In genomic region chr19:52492201-52492960, GRCh38 we compare ENCODE assay signal across 2 cellular contexts.
TF ChIP-seq lines count a peak whose summit lies in the region.

No MANE protein-coding gene starts in this region.

TF ChIP-seq in GM23338, 12 proteins besides CTCF, POLR2A, EP300 and RAD21:
- peak; percentile 60 for TF ChIP-seq POLR2AphosphoS5 (IDR thresholded peaks at IDR 0.05; ENCODE audit: low read depth)
- no peak for TF ChIP-seq EZH2phosphoT487 (IDR thresholded peaks at IDR 0.05; ENCODE audit: unreplicated experiment)

TF ChIP-seq in H1, 55 proteins besides CTCF, POLR2A, EP300 and RAD21:
- TF ChIP-seq USF2 (IDR thresholded peaks at IDR 0.05; ENCODE audit: low read length) (no peak), RXRA (IDR thresholded peaks at IDR 0.05; ENCODE audit: insufficient read depth, low read depth, low read length) (no peak), KDM5A (IDR thresholded peaks at IDR 0.05; ENCODE audit: low read length) (no peak), TAF1 (IDR thresholded peaks at IDR 0.05; ENCODE audit: low read depth, low read length) (peak; percentile 43; the same call in 1 of the 2 replicates), HDAC2 (IDR thresholded peaks at IDR 0.05; ENCODE audit: borderline replicate concordance in 1 of 2, low read depth in 2 of 2, low read length in 2 of 2) (no peak), SP2 (IDR thresholded peaks at IDR 0.05; ENCODE audit: low read length) (no peak), ASH2L (IDR thresholded peaks at IDR 0.05; ENCODE audit: low read length) (no peak), BRCA1 (IDR thresholded peaks at IDR 0.05; ENCODE audit: low read depth, low read length) (no peak), TEAD4 (IDR thresholded peaks at IDR 0.05; ENCODE audit: low read depth, low read length) (no peak), NRF1 (IDR thresholded peaks at IDR 0.05; ENCODE audit: low read depth, low read length) (peak; percentile 19; the same call in 1 of the 2 replicates), CREB1 (IDR thresholded peaks at IDR 0.05) (no peak), SIRT6 (IDR thresholded peaks at IDR 0.05; ENCODE audit: low read length) (no peak), NANOG (IDR thresholded peaks at IDR 0.05; ENCODE audit: insufficient read depth, low read depth, low read length, poor library complexity, severe bottlenecking) (no peak), MAX (IDR thresholded peaks at IDR 0.05) (peak; percentile 80), CBX8 (IDR thresholded peaks at IDR 0.05; ENCODE audit: borderline replicate concordance, low read depth, low read length) (no peak), ZNF274 (IDR thresholded peaks at IDR 0.05; ENCODE audit: borderline replicate concordance, extremely low read depth, low read length) (no peak), SIN3A (conservative IDR thresholded peaks at IDR 0.05 in 1 of 2, IDR thresholded peaks at IDR 0.05 in 1 of 2; ENCODE audit: low read depth in 1 of 2, low read length in 2 of 2) (no peak; a peak in 1 of 4 replicates), RFX5 (IDR thresholded peaks at IDR 0.05; ENCODE audit: borderline replicate concordance, low read depth, low read length) (no peak), KDM1A (IDR thresholded peaks at IDR 0.05; ENCODE audit: borderline replicate concordance, low read length) (no peak)
- TF ChIP-seq, protein P1, sequence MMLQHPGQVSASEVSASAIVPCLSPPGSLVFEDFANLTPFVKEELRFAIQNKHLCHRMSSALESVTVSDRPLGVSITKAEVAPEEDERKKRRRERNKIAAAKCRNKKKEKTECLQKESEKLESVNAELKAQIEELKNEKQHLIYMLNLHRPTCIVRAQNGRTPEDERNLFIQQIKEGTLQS (IDR thresholded peaks at IDR 0.05; ENCODE audit: insufficient read depth, low read depth, low read length), result no peak
- TF ChIP-seq, protein P2, sequence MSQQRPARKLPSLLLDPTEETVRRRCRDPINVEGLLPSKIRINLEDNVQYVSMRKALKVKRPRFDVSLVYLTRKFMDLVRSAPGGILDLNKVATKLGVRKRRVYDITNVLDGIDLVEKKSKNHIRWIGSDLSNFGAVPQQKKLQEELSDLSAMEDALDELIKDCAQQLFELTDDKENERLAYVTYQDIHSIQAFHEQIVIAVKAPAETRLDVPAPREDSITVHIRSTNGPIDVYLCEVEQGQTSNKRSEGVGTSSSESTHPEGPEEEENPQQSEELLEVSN (IDR thresholded peaks at IDR 0.05), result peak; percentile 57; the same call in 1 of the 2 replicates
